Comparison of ENCODE assay signal across 1 cellular context in genomic region chr19:16631465-16631864, GRCh38.
TF ChIP-seq lines count a peak whose summit lies in the region.

No MANE protein-coding gene starts in this region.

TF ChIP-seq in HEK293, 187 proteins besides CTCF, POLR2A, EP300 and RAD21 (continued from another document):
- TF ChIP-seq ZNF2 (tag by site-specific recombination; IDR thresholded peaks at IDR 0.05): peak; percentile 99
